In genomic region chr19:15556634-15557181, GRCh38 we compare ENCODE assay signal across 10 cellular contexts. TPM values are rescaled to one million over a fixed set of nuclear protein-coding genes. Genes with fewer than 3 reads are reported as not detected.
A peak's percentile ranks its signal among the peaks of the same experiment; 100 is the strongest.
DNase-seq lines count a peak whose midpoint lies in the region; ATAC-seq and TF ChIP-seq lines count a peak whose summit lies in the region.
"Had no signal": no experiment of that assay in that cellular context is flagged by ENCODE, and none has a peak within 500 bp of the region (broad histone marks: within the 10 kb centered on the region; RNA-seq: fewer than 3 reads in every experiment).

No MANE protein-coding gene starts in this region.

- H3K4me2 ChIP-seq in BLaER1 treated with 17β-estradiol and CSF1 and Interleukin-3, amounts not matched to agents 10 nM and 100 nM = peak overlapping the region; percentile 71 to 89 (median 83); a peak in 17 of 22 replicates
- H3K4me2 ChIP-seq in hepatocyte (no peak overlapping the region), smooth muscle cell (no peak overlapping the region)

- peaks cover 6 to 19% (median 14%) of the 10 kb centered on the region in 10 experiments; a peak in 18 of 20 replicates for H3K4me1 ChIP-seq in BLaER1 treated with 17β-estradiol and CSF1 and Interleukin-3, amounts not matched to agents 10 nM and 100 nM
- H3K4me1 ChIP-seq in hepatocyte (ENCODE audit: insufficient read depth) (peaks cover 8% of the 10 kb centered on the region), smooth muscle cell (ENCODE audit: low read depth) (no peaks in the 10 kb centered on the region)

- H3K9ac ChIP-seq in BLaER1 treated with 17β-estradiol and CSF1 and Interleukin-3, amounts not matched to agents 10 nM and 100 nM = peak overlapping the region in 1 of 11 experiments; percentile 12; a peak in 1 of 22 replicates
- no peak overlapping the region for H3K9ac ChIP-seq in SK-N-MC (ENCODE audit: insufficient read length)
- no peak overlapping the region for H3K9ac ChIP-seq in smooth muscle cell (ENCODE audit: low read depth)

- H3K79me2 ChIP-seq in hepatocyte (no peaks in the 10 kb centered on the region), smooth muscle cell (ENCODE audit: low read depth) (no peaks in the 10 kb centered on the region)

- TF ChIP-seq CTCF in hepatocyte (IDR thresholded peaks at IDR 0.05; ENCODE audit: poor library complexity) = no peak
- TF ChIP-seq CTCF in smooth muscle cell (IDR thresholded peaks at IDR 0.05; ENCODE audit: borderline replicate concordance, insufficient read depth, poor library complexity, severe bottlenecking) = no peak

- no peaks in the 10 kb centered on the region for H3F3A ChIP-seq in smooth muscle cell (ENCODE audit: low read depth)

- H4K20me1 ChIP-seq in BLaER1 treated with 17β-estradiol and CSF1 and Interleukin-3, amounts not matched to agents 10 nM and 100 nM = no peaks in the 10 kb centered on the region
- H4K20me1 ChIP-seq in hepatocyte (ENCODE audit: insufficient read depth, poor library complexity, severe bottlenecking) (no peaks in the 10 kb centered on the region), smooth muscle cell (ENCODE audit: low read depth) (no peaks in the 10 kb centered on the region)

- H3K27ac ChIP-seq in BLaER1 treated with 17β-estradiol and CSF1 and Interleukin-3, amounts not matched to agents 10 nM and 100 nM = no peak overlapping the region
- no peak overlapping the region for H3K27ac ChIP-seq in SK-N-MC
- no peak overlapping the region for H3K27ac ChIP-seq in hepatocyte
- no peak overlapping the region for H3K27ac ChIP-seq in smooth muscle cell (ENCODE audit: low read depth)

- H3K36me3 ChIP-seq in BLaER1 treated with 17β-estradiol and CSF1 and Interleukin-3, amounts not matched to agents 10 nM and 100 nM = no peaks in the 10 kb centered on the region
- H3K36me3 ChIP-seq in SK-N-MC (ENCODE audit: insufficient read depth, low read length) (no peaks in the 10 kb centered on the region), hepatocyte (replicated peaks; ENCODE audit: insufficient read depth, low read depth) (no peaks in the 10 kb centered on the region), smooth muscle cell (ENCODE audit: low read depth) (no peaks in the 10 kb centered on the region)
- H3K36me3 ChIP-seq: gastroesophageal sphincter had no signal

- peak overlapping the region in 1 of 10 experiments; percentile 61; a peak in 2 of 20 replicates for H3K4me3 ChIP-seq in BLaER1 treated with 17β-estradiol and CSF1 and Interleukin-3, amounts not matched to agents 10 nM and 100 nM
- H3K4me3 ChIP-seq in SK-N-MC (peak overlapping the region; percentile 74), hepatocyte (no peak overlapping the region), smooth muscle cell (no peak overlapping the region)

- H3K27me3 ChIP-seq in BLaER1 treated with 17β-estradiol and CSF1 and Interleukin-3, amounts not matched to agents 10 nM and 100 nM = no peaks in the 10 kb centered on the region
- H3K27me3 ChIP-seq in hepatocyte (no peaks in the 10 kb centered on the region), smooth muscle cell (ENCODE audit: low read depth) (no peaks in the 10 kb centered on the region)

- no peaks in the 10 kb centered on the region for H3K9me3 ChIP-seq in BLaER1 treated with 17β-estradiol and CSF1 and Interleukin-3, amounts not matched to agents 10 nM and 100 nM (replicated peaks in 1 of 11)
- H3K9me3 ChIP-seq in SK-N-MC (ENCODE audit: low read depth, low read length) (no peaks in the 10 kb centered on the region), hepatocyte (ENCODE audit: low read depth) (no peaks in the 10 kb centered on the region), smooth muscle cell (replicated peaks; ENCODE audit: low read depth) (no peaks in the 10 kb centered on the region)
- H3K9me3 ChIP-seq: gastroesophageal sphincter had no signal

- 4% methylated on average over 7 of the region's 7 CpGs for WGBS in hepatocyte (ENCODE audit: low lambda C conversion rate, missing lambda C conversion rate)
- 13% methylated on average over 7 of the region's 7 CpGs for WGBS in smooth muscle cell (ENCODE audit: low lambda C conversion rate)

- H2AFZ ChIP-seq in hepatocyte (peak overlapping the region; percentile 3), smooth muscle cell (ENCODE audit: low read depth) (no peak overlapping the region)

- no peak for DNase-seq in SK-N-MC (ENCODE audit: low read depth, low spot score)
- no peak for DNase-seq in hepatocyte (ENCODE audit: low spot score)
- no peak for DNase-seq in smooth muscle cell (lab: John Stamatoyannopoulos, UW; ENCODE audit: unreplicated experiment)
- DNase-seq in occipital lobe (lab: John Stamatoyannopoulos, UW) = no peak
- DNase-seq: cortex of kidney had no signal

- ATAC-seq in GM21825 (IDR thresholded peaks at IDR 0.05; ENCODE audit: unreplicated experiment) (peak; percentile 18), HG03139 (IDR thresholded peaks at IDR 0.05; ENCODE audit: unreplicated experiment) (no peak), HG02840 (IDR thresholded peaks at IDR 0.05; ENCODE audit: low FRiP score, unreplicated experiment) (no peak)

- H3K9me2 ChIP-seq in hepatocyte (replicated peaks; ENCODE audit: insufficient read depth) = no peaks in the 10 kb centered on the region

RNA-seq across cellular contexts. Expression of gene CYP4F22, which starts 48.4 kb away (rescaled TPM):
- total RNA-seq in hepatocyte (not detected in 2 replicates), smooth muscle cell (not detected in 2 replicates), occipital lobe (not detected)
- polyA plus RNA-seq in hepatocyte (not detected in 2 replicates), smooth muscle cell (not detected in 2 replicates)

RNA-seq across cellular contexts. Expression of gene CYP4F8, which starts 58.3 kb away (rescaled TPM):
- not detected in 2 replicates for total RNA-seq in hepatocyte
- not detected in 2 replicates for polyA plus RNA-seq in hepatocyte
- not detected in 2 replicates for total RNA-seq in smooth muscle cell
- polyA plus RNA-seq in smooth muscle cell = not detected in 2 replicates
- total RNA-seq in occipital lobe = not detected
- total RNA-seq: gastroesophageal sphincter had no signal

Comparison
In these comparisons a context has a peak if more than half of its experiments do, and no peak if none do; other contexts are left out.
1. H3K4me2 ChIP-seq: peak in BLaER1 treated with 17β-estradiol and CSF1 and Interleukin-3, amounts not matched to agents 10 nM and 100 nM (11 of 11); none in hepatocyte (single experiment) and smooth muscle cell (single experiment).